1 cellular context compared by ENCODE assay signal in genomic region chr9:6788175-6789016, GRCh38.
TF ChIP-seq lines count a peak whose summit lies in the region.

No MANE protein-coding gene starts in this region.

TF ChIP-seq in HepG2, 621 proteins besides CTCF, POLR2A, EP300 and RAD21 (continued from another document and continues in another):
- TF ChIP-seq, protein P1, sequence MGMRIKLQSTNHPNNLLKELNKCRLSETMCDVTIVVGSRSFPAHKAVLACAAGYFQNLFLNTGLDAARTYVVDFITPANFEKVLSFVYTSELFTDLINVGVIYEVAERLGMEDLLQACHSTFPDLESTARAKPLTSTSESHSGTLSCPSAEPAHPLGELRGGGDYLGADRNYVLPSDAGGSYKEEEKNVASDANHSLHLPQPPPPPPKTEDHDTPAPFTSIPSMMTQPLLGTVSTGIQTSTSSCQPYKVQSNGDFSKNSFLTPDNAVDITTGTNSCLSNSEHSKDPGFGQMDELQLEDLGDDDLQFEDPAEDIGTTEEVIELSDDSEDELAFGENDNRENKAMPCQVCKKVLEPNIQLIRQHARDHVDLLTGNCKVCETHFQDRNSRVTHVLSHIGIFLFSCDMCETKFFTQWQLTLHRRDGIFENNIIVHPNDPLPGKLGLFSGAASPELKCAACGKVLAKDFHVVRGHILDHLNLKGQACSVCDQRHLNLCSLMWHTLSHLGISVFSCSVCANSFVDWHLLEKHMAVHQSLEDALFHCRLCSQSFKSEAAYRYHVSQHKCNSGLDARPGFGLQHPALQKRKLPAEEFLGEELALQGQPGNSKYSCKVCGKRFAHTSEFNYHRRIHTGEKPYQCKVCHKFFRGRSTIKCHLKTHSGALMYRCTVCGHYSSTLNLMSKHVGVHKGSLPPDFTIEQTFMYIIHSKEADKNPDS (CRISPR knock-in tag; IDR thresholded peaks at IDR 0.05), result no peak
- TF ChIP-seq KMT2A (CRISPR knock-in tag; IDR thresholded peaks at IDR 0.05) (no peak), ZNF33B (CRISPR knock-in tag; IDR thresholded peaks at IDR 0.05) (no peak), FIP1L1 (IDR thresholded peaks at IDR 0.05; ENCODE audit: borderline replicate concordance, insufficient read depth, low read depth, low read length) (no peak), ZNF615 (CRISPR knock-in tag; IDR thresholded peaks at IDR 0.05; ENCODE audit: borderline replicate concordance) (no peak), MBD4 (IDR thresholded peaks at IDR 0.05; ENCODE audit: borderline replicate concordance, low read length) (peak; percentile 90; the same call in 1 of the 2 replicates), YY1 (IDR thresholded peaks at IDR 0.05; ENCODE audit: insufficient read depth, insufficient replicate concordance, low read depth, low read length) (no peak), ELF1 (CRISPR knock-in tag; IDR thresholded peaks at IDR 0.05) (peak; percentile 9; the same call in 1 of the 2 replicates), ZNF382 (CRISPR knock-in tag; IDR thresholded peaks at IDR 0.05; ENCODE audit: borderline replicate concordance) (no peak), ZSCAN12 (CRISPR knock-in tag; IDR thresholded peaks at IDR 0.05) (no peak), NFIB (CRISPR knock-in tag; IDR thresholded peaks at IDR 0.05; ENCODE audit: borderline replicate concordance) (no peak), TEF (CRISPR knock-in tag; IDR thresholded peaks at IDR 0.05) (no peak), CREB1 (IDR thresholded peaks at IDR 0.05) (no peak), CREB1 (CRISPR knock-in tag; IDR thresholded peaks at IDR 0.05) (peak; percentile 72), GPN1 (CRISPR knock-in tag; IDR thresholded peaks at IDR 0.05; ENCODE audit: borderline replicate concordance) (no peak), ZNF749 (CRISPR knock-in tag; IDR thresholded peaks at IDR 0.05; ENCODE audit: borderline replicate concordance) (no peak), DMAP1 (CRISPR knock-in tag; IDR thresholded peaks at IDR 0.05) (no peak; the same call in 1 of the 2 replicates), SRF (IDR thresholded peaks at IDR 0.05; ENCODE audit: low read depth, low read length) (no peak), MAX (IDR thresholded peaks at IDR 0.05) (no peak), KDM2A (CRISPR knock-in tag; IDR thresholded peaks at IDR 0.05; ENCODE audit: borderline replicate concordance, low read depth) (peak; percentile 22; the same call in 1 of the 2 replicates), ZFY (CRISPR knock-in tag; IDR thresholded peaks at IDR 0.05) (no peak; the same call in 1 of the 2 replicates), ZNF660 (CRISPR knock-in tag; IDR thresholded peaks at IDR 0.05; ENCODE audit: borderline replicate concordance, low read depth) (no peak), CREB3 (CRISPR knock-in tag; IDR thresholded peaks at IDR 0.05) (no peak), ZNF672 (CRISPR knock-in tag; IDR thresholded peaks at IDR 0.05) (no peak), FOXK1 (CRISPR knock-in tag; IDR thresholded peaks at IDR 0.05; ENCODE audit: borderline replicate concordance, low read depth) (no peak; the same call in 1 of the 2 replicates), NBN (conservative IDR thresholded peaks at IDR 0.05) (no peak), SOX13 (IDR thresholded peaks at IDR 0.05) (0 out of 2 replicates have a peak, but pooled peaks have one; percentile 27), SOX13 (CRISPR knock-in tag; conservative IDR thresholded peaks at IDR 0.05 in 1 of 2, IDR thresholded peaks at IDR 0.05 in 1 of 2) (peak in 1 of 2 experiments; percentile 90; a peak in 2 of 4 replicates), ERF (CRISPR knock-in tag; IDR thresholded peaks at IDR 0.05) (no peak; the same call in 1 of the 2 replicates), ZNF792 (CRISPR knock-in tag; IDR thresholded peaks at IDR 0.05) (no peak), GMEB1 (CRISPR knock-in tag; IDR thresholded peaks at IDR 0.05; ENCODE audit: borderline replicate concordance) (no peak), FOXO1 (CRISPR knock-in tag; IDR thresholded peaks at IDR 0.05) (peak; percentile 57; the same call in 1 of the 2 replicates), REL (CRISPR knock-in tag; conservative IDR thresholded peaks at IDR 0.05) (no peak), ZBED4 (CRISPR knock-in tag; IDR thresholded peaks at IDR 0.05; ENCODE audit: borderline replicate concordance) (no peak)
- TF ChIP-seq, protein P2, sequence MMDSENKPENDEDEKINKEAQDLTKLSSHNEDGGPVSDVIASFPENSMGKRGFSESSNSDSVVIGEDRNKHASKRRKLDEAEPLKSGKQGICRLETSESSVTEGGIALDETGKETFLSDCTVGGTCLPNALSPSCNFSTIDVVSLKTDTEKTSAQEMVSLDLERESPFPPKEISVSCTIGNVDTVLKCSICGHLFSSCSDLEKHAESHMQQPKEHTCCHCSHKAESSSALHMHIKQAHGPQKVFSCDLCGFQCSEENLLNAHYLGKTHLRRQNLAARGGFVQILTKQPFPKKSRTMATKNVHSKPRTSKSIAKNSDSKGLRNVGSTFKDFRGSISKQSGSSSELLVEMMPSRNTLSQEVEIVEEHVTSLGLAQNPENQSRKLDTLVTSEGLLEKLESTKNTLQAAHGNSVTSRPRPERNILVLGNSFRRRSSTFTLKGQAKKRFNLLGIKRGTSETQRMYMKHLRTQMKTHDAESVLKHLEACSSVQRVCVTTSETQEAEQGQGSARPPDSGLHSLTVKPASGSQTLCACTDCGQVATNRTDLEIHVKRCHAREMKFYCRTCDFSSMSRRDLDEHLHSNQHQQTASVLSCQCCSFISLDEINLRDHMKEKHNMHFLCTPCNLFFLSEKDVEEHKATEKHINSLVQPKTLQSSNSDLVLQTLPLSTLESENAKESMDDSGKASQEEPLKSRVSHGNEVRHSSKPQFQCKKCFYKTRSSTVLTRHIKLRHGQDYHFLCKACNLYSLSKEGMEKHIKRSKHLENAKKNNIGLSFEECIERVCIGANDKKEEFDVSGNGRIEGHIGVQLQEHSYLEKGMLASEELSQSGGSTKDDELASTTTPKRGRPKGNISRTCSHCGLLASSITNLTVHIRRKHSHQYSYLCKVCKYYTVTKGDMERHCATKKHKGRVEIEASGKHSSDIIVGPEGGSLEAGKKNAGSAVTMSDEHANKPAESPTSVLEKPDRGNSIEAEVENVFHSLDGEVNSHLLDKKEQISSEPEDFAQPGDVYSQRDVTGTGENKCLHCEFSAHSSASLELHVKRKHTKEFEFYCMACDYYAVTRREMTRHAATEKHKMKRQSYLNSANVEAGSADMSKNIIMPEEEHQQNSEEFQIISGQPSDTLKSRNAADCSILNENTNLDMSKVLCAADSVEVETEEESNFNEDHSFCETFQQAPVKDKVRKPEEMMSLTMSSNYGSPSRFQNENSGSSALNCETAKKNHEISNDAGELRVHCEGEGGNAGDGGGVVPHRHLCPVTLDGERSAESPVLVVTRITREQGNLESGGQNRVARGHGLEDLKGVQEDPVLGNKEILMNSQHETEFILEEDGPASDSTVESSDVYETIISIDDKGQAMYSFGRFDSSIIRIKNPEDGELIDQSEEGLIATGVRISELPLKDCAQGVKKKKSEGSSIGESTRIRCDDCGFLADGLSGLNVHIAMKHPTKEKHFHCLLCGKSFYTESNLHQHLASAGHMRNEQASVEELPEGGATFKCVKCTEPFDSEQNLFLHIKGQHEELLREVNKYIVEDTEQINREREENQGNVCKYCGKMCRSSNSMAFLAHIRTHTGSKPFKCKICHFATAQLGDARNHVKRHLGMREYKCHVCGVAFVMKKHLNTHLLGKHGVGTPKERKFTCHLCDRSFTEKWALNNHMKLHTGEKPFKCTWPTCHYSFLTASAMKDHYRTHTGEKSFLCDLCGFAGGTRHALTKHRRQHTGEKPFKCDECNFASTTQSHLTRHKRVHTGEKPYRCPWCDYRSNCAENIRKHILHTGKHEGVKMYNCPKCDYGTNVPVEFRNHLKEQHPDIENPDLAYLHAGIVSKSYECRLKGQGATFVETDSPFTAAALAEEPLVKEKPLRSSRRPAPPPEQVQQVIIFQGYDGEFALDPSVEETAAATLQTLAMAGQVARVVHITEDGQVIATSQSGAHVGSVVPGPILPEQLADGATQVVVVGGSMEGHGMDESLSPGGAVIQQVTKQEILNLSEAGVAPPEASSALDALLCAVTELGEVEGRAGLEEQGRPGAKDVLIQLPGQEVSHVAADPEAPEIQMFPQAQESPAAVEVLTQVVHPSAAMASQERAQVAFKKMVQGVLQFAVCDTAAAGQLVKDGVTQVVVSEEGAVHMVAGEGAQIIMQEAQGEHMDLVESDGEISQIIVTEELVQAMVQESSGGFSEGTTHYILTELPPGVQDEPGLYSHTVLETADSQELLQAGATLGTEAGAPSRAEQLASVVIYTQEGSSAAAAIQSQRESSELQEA (CRISPR knock-in tag; IDR thresholded peaks at IDR 0.05; ENCODE audit: not compliant biosample characterization), result peak; percentile 49
- TF ChIP-seq, protein P3, sequence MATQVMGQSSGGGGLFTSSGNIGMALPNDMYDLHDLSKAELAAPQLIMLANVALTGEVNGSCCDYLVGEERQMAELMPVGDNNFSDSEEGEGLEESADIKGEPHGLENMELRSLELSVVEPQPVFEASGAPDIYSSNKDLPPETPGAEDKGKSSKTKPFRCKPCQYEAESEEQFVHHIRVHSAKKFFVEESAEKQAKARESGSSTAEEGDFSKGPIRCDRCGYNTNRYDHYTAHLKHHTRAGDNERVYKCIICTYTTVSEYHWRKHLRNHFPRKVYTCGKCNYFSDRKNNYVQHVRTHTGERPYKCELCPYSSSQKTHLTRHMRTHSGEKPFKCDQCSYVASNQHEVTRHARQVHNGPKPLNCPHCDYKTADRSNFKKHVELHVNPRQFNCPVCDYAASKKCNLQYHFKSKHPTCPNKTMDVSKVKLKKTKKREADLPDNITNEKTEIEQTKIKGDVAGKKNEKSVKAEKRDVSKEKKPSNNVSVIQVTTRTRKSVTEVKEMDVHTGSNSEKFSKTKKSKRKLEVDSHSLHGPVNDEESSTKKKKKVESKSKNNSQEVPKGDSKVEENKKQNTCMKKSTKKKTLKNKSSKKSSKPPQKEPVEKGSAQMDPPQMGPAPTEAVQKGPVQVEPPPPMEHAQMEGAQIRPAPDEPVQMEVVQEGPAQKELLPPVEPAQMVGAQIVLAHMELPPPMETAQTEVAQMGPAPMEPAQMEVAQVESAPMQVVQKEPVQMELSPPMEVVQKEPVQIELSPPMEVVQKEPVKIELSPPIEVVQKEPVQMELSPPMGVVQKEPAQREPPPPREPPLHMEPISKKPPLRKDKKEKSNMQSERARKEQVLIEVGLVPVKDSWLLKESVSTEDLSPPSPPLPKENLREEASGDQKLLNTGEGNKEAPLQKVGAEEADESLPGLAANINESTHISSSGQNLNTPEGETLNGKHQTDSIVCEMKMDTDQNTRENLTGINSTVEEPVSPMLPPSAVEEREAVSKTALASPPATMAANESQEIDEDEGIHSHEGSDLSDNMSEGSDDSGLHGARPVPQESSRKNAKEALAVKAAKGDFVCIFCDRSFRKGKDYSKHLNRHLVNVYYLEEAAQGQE (IDR thresholded peaks at IDR 0.05; ENCODE audit: borderline replicate concordance in 1 of 2, low read depth in 1 of 2, low read length in 2 of 2), result no peak
